Comparison of ENCODE assay signal across 11 cellular contexts in the genomic region with DNA sequence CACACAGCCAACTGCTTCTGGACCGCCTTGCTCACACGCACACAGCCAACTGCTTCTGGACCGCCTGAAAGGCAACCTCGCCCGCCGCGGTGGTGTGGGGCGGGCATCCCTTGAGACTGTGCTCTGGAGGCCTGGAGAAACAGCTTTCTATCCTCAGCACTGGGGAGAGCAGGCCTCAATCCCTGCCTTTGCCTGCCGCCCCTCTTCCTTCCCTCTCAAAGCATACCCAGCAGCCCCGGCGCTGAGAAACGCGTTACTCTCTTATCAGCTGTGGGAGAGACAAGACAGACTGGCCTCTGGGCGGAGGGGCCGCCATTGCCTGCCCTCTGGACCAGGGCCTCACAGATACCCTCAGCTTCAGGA. TPM values are rescaled to one million over a fixed set of nuclear protein-coding genes. Genes with fewer than 3 reads are reported as not detected.
DNase-seq lines count a peak whose midpoint lies in the region; ATAC-seq, FAIRE-seq and TF ChIP-seq lines count a peak whose summit lies in the region.
"Had no signal": no experiment of that assay in that cellular context is flagged by ENCODE, and none has a peak within 500 bp of the region (broad histone marks: within the 10 kb centered on the region; RNA-seq: fewer than 3 reads in every experiment).

No MANE protein-coding gene starts in this region.

- peak overlapping the region; percentile 89 for H3K4me3 Mint-ChIP-seq in activated naive CD4-positive, alpha-beta T cell treated with anti-CD3 and anti-CD28 coated beads, Interleukin-2, amount 10 ng/mL, durations not matched to agents 7 days and 5 days

- no peak overlapping the region for H3K14ac ChIP-seq in mesenchymal stem cell (ENCODE audit: low read length in 2 of 2)

- no peak overlapping the region for H2BK15ac ChIP-seq in mesenchymal stem cell (ENCODE audit: low read depth, poor library complexity, severe bottlenecking)

- no peak for TF ChIP-seq CTCF in GM12878 (IDR thresholded peaks at IDR 0.05 in 2 of 3, conservative IDR thresholded peaks at IDR 0.05 in 1 of 3; ENCODE audit: control insufficient read depth in 2 of 3, extremely low read depth in 1 of 3, insufficient read depth in 1 of 3, low read depth in 3 of 3, low read length in 3 of 3)
- TF ChIP-seq CTCF in upper lobe of left lung (IDR thresholded peaks at IDR 0.05) = no peak
- TF ChIP-seq CTCF in tibial artery (IDR thresholded peaks at IDR 0.05) = no peak

- peaks cover 2% of the 10 kb centered on the region for H3K79me1 ChIP-seq in mesenchymal stem cell (replicated peaks; ENCODE audit: low read length, poor library complexity, severe bottlenecking)

- H3K9ac ChIP-seq in GM12878 (ENCODE audit: control insufficient read depth, insufficient read depth, low read length) (no peak overlapping the region), mesenchymal stem cell (ENCODE audit: low read length) (no peak overlapping the region)

- H3K27me3 ChIP-seq in GM12878 (replicated peaks in 1 of 2; ENCODE audit: control insufficient read depth in 2 of 2, insufficient read depth in 2 of 2, low read length in 1 of 2) = no peaks in the 10 kb centered on the region
- peaks cover 14 to 17% of the 10 kb centered on the region in 2 experiments for H3K27me3 ChIP-seq in mesenchymal stem cell (ENCODE audit: control insufficient read depth in 1 of 2, insufficient read depth in 1 of 2, low read length in 2 of 2)
- H3K27me3 ChIP-seq in upper lobe of left lung = peaks cover 0 to 5% (median 0%) of the 10 kb centered on the region in 4 donors
- peaks cover 0 to 52% of the 10 kb centered on the region in 2 donors for H3K27me3 ChIP-seq in tibial artery
- H3K27me3 ChIP-seq: transverse colon had no signal

- peaks cover 4% of the 10 kb centered on the region for H3K79me2 ChIP-seq in GM12878 (ENCODE audit: control insufficient read depth, insufficient read depth, low read length)

- no peak for TF ChIP-seq RAD21 in GM12878 (IDR thresholded peaks at IDR 0.05; ENCODE audit: insufficient read depth, low read depth, low read length)

- H4K8ac ChIP-seq in mesenchymal stem cell (ENCODE audit: low read length) = peak overlapping the region; percentile 85

- H3K27ac Mint-ChIP-seq in activated naive CD4-positive, alpha-beta T cell treated with anti-CD3 and anti-CD28 coated beads, Interleukin-2, amount 10 ng/mL, durations not matched to agents 7 days and 5 days = peak overlapping the region; percentile 88

- H2AK5ac ChIP-seq in mesenchymal stem cell (ENCODE audit: low read length, severe bottlenecking) = no peak overlapping the region

- TF ChIP-seq EP300 in GM12878 (IDR thresholded peaks at IDR 0.05; ENCODE audit: borderline replicate concordance in 1 of 2, control insufficient read depth in 1 of 2, low read depth in 2 of 2, low read length in 2 of 2) = no peak
- TF ChIP-seq EP300 in upper lobe of left lung (IDR thresholded peaks at IDR 0.05) = no peak

- H3K18ac ChIP-seq in mesenchymal stem cell (ENCODE audit: low read depth in 1 of 2, low read length in 2 of 2) = no peak overlapping the region

- H2AFZ ChIP-seq in GM12878 (ENCODE audit: control insufficient read depth, low read depth, low read length) (peak overlapping the region; percentile 87; the same call in 1 of the 2 replicates), mesenchymal stem cell (ENCODE audit: low read depth, low read length) (peak overlapping the region; percentile 20)

- H3K4me1 Mint-ChIP-seq in activated naive CD4-positive, alpha-beta T cell treated with anti-CD3 and anti-CD28 coated beads, Interleukin-2, amount 10 ng/mL, durations not matched to agents 7 days and 5 days = peaks cover 45% of the 10 kb centered on the region

- H2BK120ac ChIP-seq in mesenchymal stem cell (ENCODE audit: low read depth, low read length) = no peak overlapping the region

- no peak overlapping the region for H2BK12ac ChIP-seq in mesenchymal stem cell (ENCODE audit: low read length in 2 of 2)

- H3K36me3 Mint-ChIP-seq in activated naive CD4-positive, alpha-beta T cell treated with anti-CD3 and anti-CD28 coated beads, Interleukin-2, amount 10 ng/mL, durations not matched to agents 7 days and 5 days = peaks cover 2% of the 10 kb centered on the region

- ATAC-seq in GM12878 (no peak), upper lobe of left lung (ENCODE audit: low FRiP score in 2 of 2) (no peak)

- SMC1A ChIA-PET in GM12878 (lab: Charles Lee; ENCODE audit: uncharacterized antibody, unreplicated experiment) = interaction anchor here (1.1 to 1.2 kb wide), 2 partner anchors 9 to 14 kb away, joined by 3 to 4 read pairs; no protein-coding TSS in a partner anchor

- POLR2A ChIA-PET in GM12878 (lab: Charles Lee) = interaction anchor here (1.4 kb wide), 1 partner anchor 205 kb away, joined by 4 read pairs; no protein-coding TSS in a partner anchor

- H3K23ac ChIP-seq in mesenchymal stem cell (ENCODE audit: low read length in 2 of 2) = no peak overlapping the region

- no peaks in the 10 kb centered on the region for H4K20me1 ChIP-seq in GM12878 (ENCODE audit: control insufficient read depth, insufficient read depth)

- WGBS in GM12878 (ENCODE audit: insufficient coverage, insufficient replicate concordance, low lambda C conversion rate, missing lambda C conversion rate) = 95% methylated on average over 13 of the region's 15 CpGs
- WGBS in mesenchymal stem cell = 89% methylated on average over 15 of the region's 15 CpGs
- WGBS in upper lobe of left lung, 2 donors = 61 to 74% methylated on average over 5 to 15 of the region's 15 CpGs

- H3K9me3 ChIP-seq in GM12878 (replicated peaks; ENCODE audit: control insufficient read depth, insufficient read depth, low read length) = no peaks in the 10 kb centered on the region
- H3K9me3 ChIP-seq in mesenchymal stem cell (ENCODE audit: control insufficient read depth, low read length) = no peaks in the 10 kb centered on the region
- H3K9me3 ChIP-seq in upper lobe of left lung = no peaks in the 10 kb centered on the region
- no peaks in the 10 kb centered on the region for H3K9me3 ChIP-seq in tibial artery
- H3K9me3 ChIP-seq: transverse colon had no signal

- intact Hi-C loops in GM12878 (cut with micrococcal nuclease; ENCODE audit: unreplicated experiment) = loop anchor here (5.0 kb wide), 1 partner anchor 97 kb away; a partner anchor contains a TSS
- intact Hi-C loops in tibial artery (cut with DNase I; ENCODE audit: low total_unique reads) = no loop called here

- H3K27ac ChIP-seq in GM12878 (ENCODE audit: control insufficient read depth, insufficient read depth) (no peak overlapping the region), mesenchymal stem cell (ENCODE audit: low read length, poor library complexity, severe bottlenecking) (no peak overlapping the region), upper lobe of left lung (peak overlapping the region in 1 of 4 donors; percentile 86), tibial artery (no peak overlapping the region)

- peak overlapping the region; percentile 97; the same call in 1 of the 2 replicates for H3K4me2 ChIP-seq in GM12878 (ENCODE audit: control insufficient read depth, insufficient read depth)
- H3K4me2 ChIP-seq in mesenchymal stem cell (ENCODE audit: low read length, poor library complexity, severe bottlenecking) = no peak overlapping the region

- H2BK5ac ChIP-seq in mesenchymal stem cell (ENCODE audit: low read depth, low read length, poor library complexity, severe bottlenecking) = no peak overlapping the region

- no peak for FAIRE-seq in GM12878 (lab: Jason Lieb, UNC)

- no peak overlapping the region for H3K4ac ChIP-seq in mesenchymal stem cell (ENCODE audit: low read depth in 1 of 2, low read length in 2 of 2)

- RAD21 ChIA-PET in GM12878 (lab: Charles Lee; ENCODE audit: unreplicated experiment) = interaction anchor here (1.6 kb wide), 1 partner anchor 9 kb away, joined by 9 read pairs; no protein-coding TSS in a partner anchor

- H3K9me3 Mint-ChIP-seq in activated naive CD4-positive, alpha-beta T cell treated with anti-CD3 and anti-CD28 coated beads, Interleukin-2, amount 10 ng/mL, durations not matched to agents 7 days and 5 days = no peaks in the 10 kb centered on the region

- H3K36me3 ChIP-seq in GM12878 (ENCODE audit: control insufficient read depth in 2 of 2, insufficient read depth in 2 of 2, low read length in 1 of 2) (no peaks in the 10 kb centered on the region), mesenchymal stem cell (ENCODE audit: control insufficient read depth in 1 of 2, insufficient read depth in 2 of 2, low read depth in 1 of 2, low read length in 2 of 2) (no peaks in the 10 kb centered on the region), upper lobe of left lung (no peaks in the 10 kb centered on the region), tibial artery (no peaks in the 10 kb centered on the region)
- H3K36me3 ChIP-seq: transverse colon had no signal

- peaks cover 40% of the 10 kb centered on the region for H3K27me3 Mint-ChIP-seq in activated naive CD4-positive, alpha-beta T cell treated with anti-CD3 and anti-CD28 coated beads, Interleukin-2, amount 10 ng/mL, durations not matched to agents 7 days and 5 days

- no peak for TF ChIP-seq POLR2A in GM12878 (IDR thresholded peaks at IDR 0.05; ENCODE audit: low read depth, low read length)
- TF ChIP-seq POLR2A in upper lobe of left lung (IDR thresholded peaks at IDR 0.05) = no peak

- BruUV-seq in GM12878 (replicated peaks; lab: Mats Ljungman, UMichigan) = no TSS peak

- CTCF ChIA-PET in activated naive CD4-positive, alpha-beta T cell treated with anti-CD3 and anti-CD28 coated beads, Interleukin-2, amount 10 ng/mL, durations not matched to agents 7 days and 5 days (lab: Charles Lee) = interaction anchor here (0.8 to 2.1 kb wide), 5 partner anchors 10 to 26 kb away, joined by 3 to 10 read pairs (median 6); a partner anchor contains a TSS
- CTCF ChIA-PET in GM12878 (lab: Yijun Ruan, JAX) = interaction anchor here (0.8 to 4.4 kb wide), 6 partner anchors 9 to 43 kb away, joined by 3 to 27 read pairs (median 15); no protein-coding TSS in a partner anchor

- no peak overlapping the region for H3K4me3 ChIP-seq in GM12878
- H3K4me3 ChIP-seq in mesenchymal stem cell (ENCODE audit: insufficient read depth in 1 of 2, low read depth in 1 of 2, low read length in 2 of 2) = peak overlapping the region in 1 of 2 experiments; percentile 82
- H3K4me3 ChIP-seq in upper lobe of left lung = peak overlapping the region in 3 of 4 donors; percentile 52 to 66 (median 61)
- peak overlapping the region in 1 of 2 donors; percentile 40 for H3K4me3 ChIP-seq in tibial artery

- in situ Hi-C loops in GM12878 (cut with MboI) = no loop called here

- H3K4me1 ChIP-seq in GM12878 (ENCODE audit: control insufficient read depth, insufficient read depth, low read length) (peaks cover 16% of the 10 kb centered on the region), mesenchymal stem cell (ENCODE audit: control insufficient read depth, insufficient read depth, low read depth, low read length) (peaks cover 17% of the 10 kb centered on the region), upper lobe of left lung (peaks cover 35 to 44% (median 39%) of the 10 kb centered on the region in 4 donors), tibial artery (peaks cover 0 to 20% (median 14%) of the 10 kb centered on the region in 4 donors)

- DNase-seq in activated naive CD4-positive, alpha-beta T cell treated with anti-CD3 and anti-CD28 coated beads, Interleukin-2, amount 10 ng/mL, durations not matched to agents 7 days and 5 days = no peak
- no peak for DNase-seq in activated naive CD4-positive, alpha-beta T cell treated with Interleukin-2 at 50 U/mL for 16 hours
- DNase-seq in GM12878 (ENCODE audit: low read depth, low spot score) = no peak
- DNase-seq in mesenchymal stem cell = no peak
- DNase-seq in upper lobe of left lung = no peak
- no peak for DNase-seq in tibial artery
- DNase-seq in NCI-H2107 (lab: John Stamatoyannopoulos, UW) = no peak
- no peak for DNase-seq in NCI-H510A (lab: John Stamatoyannopoulos, UW)
- DNase-seq: dermis blood vessel endothelial cell, islet precursor cell had no signal

- H4K91ac ChIP-seq in mesenchymal stem cell (ENCODE audit: low read length) = no peak overlapping the region

RNA-seq across cellular contexts. Expression of a gene that starts 2.9 kb away (rescaled TPM):
- total RNA-seq in GM12878 (2013; cell fraction: nucleolus; rRNA removed) = 6.8 and 9.3 TPM in 2 replicates
- total RNA-seq in GM12878 (2014; rRNA removed) (11.1 and 19.9 TPM in 2 replicates), GM12878 (2014; rRNA removed; fragmentation: Illumina TruSeq; extraction: Trizol) (5.3 and 8.1 TPM in 2 replicates), GM12878 (2021) (31.9 and 33.3 TPM in 2 replicates), upper lobe of left lung (1 to 10 TPM; 1.3 to 6.2 (median 4.2) TPM)
- polyA plus RNA-seq in GM12878 (2011; ENCODE audit: low read depth) = 2.8 TPM
- polyA plus RNA-seq in GM12878 (2011; rRNA removed) (3.2 and 8.9 TPM in 2 replicates), GM12878 (2014; fragmentation: Illumina TruSeq; extraction: Trizol) (1.5 and 10.0 TPM in 2 replicates), GM12878 (2014; fragmentation: Nextera tagmentation; extraction: Ambion mirVana) (under 1 TPM; 0.02 to 0.24 TPM), GM12878 (2014; rRNA removed) (18.0 and 22.3 TPM in 2 replicates), GM12878 (2016; fragmentation: Nextera tagmentation; extraction: Ambion mirVana) (10 to 100 TPM in 1 of 2 experiments, 1 to 10 TPM in 1; 8.4 to 11.5 TPM)
- polyA plus RNA-seq in GM12878 (2011; cell fraction: cytosol; rRNA removed) = 8.9 and 12.9 TPM in 2 replicates
- 16.4 and 21.1 TPM in 2 replicates for polyA plus RNA-seq in GM12878 (2011; cell fraction: nucleus; rRNA removed)
- 9.3 and 10.4 TPM in 2 replicates for polyA plus RNA-seq in GM12878 (2012)
- 8.3 and 20.1 TPM in 2 replicates for polyA minus RNA-seq in GM12878 (2011; rRNA and poly(A)+ RNA removed)
- 9.6 and 14.6 TPM in 2 replicates for polyA minus RNA-seq in GM12878 (2011; cell fraction: cytosol; rRNA and poly(A)+ RNA removed)
- 3.9 and 9.2 TPM in 2 replicates for polyA minus RNA-seq in GM12878 (2011; cell fraction: nucleus; rRNA and poly(A)+ RNA removed)
- polyA plus RNA-seq in mesenchymal stem cell (2013, experiment 1 of 2) = 1.6 TPM
- polyA plus RNA-seq in mesenchymal stem cell (2013, experiment 2 of 2) = 2.0 TPM

RNA-seq across cellular contexts. Expression of a gene that starts 18.4 kb away (rescaled TPM):
- not detected in 2 replicates for total RNA-seq in GM12878 (2013; cell fraction: nucleolus; rRNA removed)
- not detected in 2 replicates for total RNA-seq in GM12878 (2014; rRNA removed)
- total RNA-seq in GM12878 (2014; rRNA removed; fragmentation: Illumina TruSeq; extraction: Trizol) = 0.14 TPM in 1 of 2 replicates, not detected in the other
- not detected in 2 replicates for total RNA-seq in GM12878 (2021)
- not detected for polyA plus RNA-seq in GM12878 (2011; ENCODE audit: low read depth)
- 0.10 and 0.15 TPM in 2 replicates for polyA plus RNA-seq in GM12878 (2011; rRNA removed)
- 0.10 and 0.12 TPM in 2 replicates for polyA plus RNA-seq in GM12878 (2011; cell fraction: cytosol; rRNA removed)
- polyA plus RNA-seq in GM12878 (2011; cell fraction: nucleus; rRNA removed) = not detected in 2 replicates
- not detected in 2 replicates for polyA plus RNA-seq in GM12878 (2012)
- not detected in 2 replicates for polyA plus RNA-seq in GM12878 (2014; fragmentation: Illumina TruSeq; extraction: Trizol)
- polyA plus RNA-seq in GM12878 (2014; fragmentation: Nextera tagmentation; extraction: Ambion mirVana) = under 1 TPM; 0.13 to 0.24 TPM
- not detected in 2 replicates for polyA plus RNA-seq in GM12878 (2014; rRNA removed)
- polyA plus RNA-seq in GM12878 (2016; fragmentation: Nextera tagmentation; extraction: Ambion mirVana) = not detected
- not detected in 2 replicates for polyA minus RNA-seq in GM12878 (2011; rRNA and poly(A)+ RNA removed)
- polyA minus RNA-seq in GM12878 (2011; cell fraction: cytosol; rRNA and poly(A)+ RNA removed) = not detected in 2 replicates
- polyA minus RNA-seq in GM12878 (2011; cell fraction: nucleus; rRNA and poly(A)+ RNA removed) = not detected in 2 replicates
- polyA plus RNA-seq in mesenchymal stem cell (2013, experiment 1 of 2) = not detected
- not detected for polyA plus RNA-seq in mesenchymal stem cell (2013, experiment 2 of 2)
- total RNA-seq in upper lobe of left lung = 100 to 1,000 TPM in 3 of 6 donors, 10 to 100 TPM in 3; 31.4 to 155 (median 92.3) TPM
- total RNA-seq: dermis blood vessel endothelial cell, transverse colon had no signal

RNA-seq across cellular contexts. Expression of a gene that starts 34.2 kb away (rescaled TPM):
- total RNA-seq in GM12878 (2013; cell fraction: nucleolus; rRNA removed) = not detected in 2 replicates
- total RNA-seq in GM12878 (2014; rRNA removed) (not detected in 2 replicates), GM12878 (2014; rRNA removed; fragmentation: Illumina TruSeq; extraction: Trizol) (not detected in 2 replicates), GM12878 (2021) (not detected in 2 replicates), upper lobe of left lung (10 to 100 TPM in 1 of 6 donors, under 1 TPM in 2, not detected in 3; 0.46 to 32.5 (median 0.94) TPM)
- polyA plus RNA-seq in GM12878 (2011; ENCODE audit: low read depth) = not detected
- polyA plus RNA-seq in GM12878 (2011; rRNA removed) (not detected in 2 replicates), GM12878 (2014; fragmentation: Illumina TruSeq; extraction: Trizol) (not detected in 2 replicates), GM12878 (2014; fragmentation: Nextera tagmentation; extraction: Ambion mirVana) (not detected), GM12878 (2014; rRNA removed) (not detected in 2 replicates), GM12878 (2016; fragmentation: Nextera tagmentation; extraction: Ambion mirVana) (under 1 TPM in 1 of 2 experiments, not detected in 1; 0.60 TPM)
- 0.60 and 0.78 TPM in 2 replicates for polyA plus RNA-seq in GM12878 (2011; cell fraction: cytosol; rRNA removed)
- 0.38 TPM in 1 of 2 replicates, not detected in the other for polyA plus RNA-seq in GM12878 (2011; cell fraction: nucleus; rRNA removed)
- polyA plus RNA-seq in GM12878 (2012) = 0.38 and 0.51 TPM in 2 replicates
- polyA minus RNA-seq in GM12878 (2011; rRNA and poly(A)+ RNA removed) = not detected in 2 replicates
- polyA minus RNA-seq in GM12878 (2011; cell fraction: cytosol; rRNA and poly(A)+ RNA removed) = not detected in 2 replicates
- polyA minus RNA-seq in GM12878 (2011; cell fraction: nucleus; rRNA and poly(A)+ RNA removed) = not detected in 2 replicates
- polyA plus RNA-seq in mesenchymal stem cell (2013, experiment 1 of 2) = 2.6 TPM
- polyA plus RNA-seq in mesenchymal stem cell (2013, experiment 2 of 2) = 3.9 TPM
- total RNA-seq: dermis blood vessel endothelial cell had no signal

Comparison
In these comparisons a context has a peak if more than half of its experiments do, and no peak if none do; other contexts are left out.
1. RNA of a gene that starts 18.4 kb away (total RNA-seq): 31.4 to 155 TPM in upper lobe of left lung; 0.14 TPM in GM12878; every median in the first group is over 10 times any median in the second.